ENCODE assay signal across 1 cellular context in the genomic region with DNA sequence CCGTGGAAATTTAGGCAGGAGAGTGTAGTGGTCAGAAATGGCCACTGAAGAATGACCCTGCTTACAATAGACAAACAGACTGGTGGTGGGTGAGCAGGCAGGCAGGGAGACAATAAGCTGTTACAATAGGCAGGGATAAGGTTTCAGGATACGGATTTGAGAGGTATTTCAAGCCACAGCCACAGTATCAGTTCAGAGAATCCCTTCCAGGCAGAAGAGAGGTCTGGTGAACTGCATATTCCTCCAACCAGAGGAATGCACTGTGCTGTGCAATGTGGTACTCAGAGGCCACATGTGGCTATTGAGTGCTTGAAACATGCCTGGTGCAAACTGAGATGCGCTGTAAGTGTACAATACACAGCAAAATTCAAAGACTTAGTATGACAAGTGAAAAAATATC.
TF ChIP-seq lines count a peak whose summit lies in the region.

No MANE protein-coding gene starts in this region.

TF ChIP-seq in SK-N-SH treated with all-trans-retinoic acid at 6 μM for 48 hours, 23 proteins besides CTCF, POLR2A, EP300 and RAD21:
- TF ChIP-seq, protein P1, sequence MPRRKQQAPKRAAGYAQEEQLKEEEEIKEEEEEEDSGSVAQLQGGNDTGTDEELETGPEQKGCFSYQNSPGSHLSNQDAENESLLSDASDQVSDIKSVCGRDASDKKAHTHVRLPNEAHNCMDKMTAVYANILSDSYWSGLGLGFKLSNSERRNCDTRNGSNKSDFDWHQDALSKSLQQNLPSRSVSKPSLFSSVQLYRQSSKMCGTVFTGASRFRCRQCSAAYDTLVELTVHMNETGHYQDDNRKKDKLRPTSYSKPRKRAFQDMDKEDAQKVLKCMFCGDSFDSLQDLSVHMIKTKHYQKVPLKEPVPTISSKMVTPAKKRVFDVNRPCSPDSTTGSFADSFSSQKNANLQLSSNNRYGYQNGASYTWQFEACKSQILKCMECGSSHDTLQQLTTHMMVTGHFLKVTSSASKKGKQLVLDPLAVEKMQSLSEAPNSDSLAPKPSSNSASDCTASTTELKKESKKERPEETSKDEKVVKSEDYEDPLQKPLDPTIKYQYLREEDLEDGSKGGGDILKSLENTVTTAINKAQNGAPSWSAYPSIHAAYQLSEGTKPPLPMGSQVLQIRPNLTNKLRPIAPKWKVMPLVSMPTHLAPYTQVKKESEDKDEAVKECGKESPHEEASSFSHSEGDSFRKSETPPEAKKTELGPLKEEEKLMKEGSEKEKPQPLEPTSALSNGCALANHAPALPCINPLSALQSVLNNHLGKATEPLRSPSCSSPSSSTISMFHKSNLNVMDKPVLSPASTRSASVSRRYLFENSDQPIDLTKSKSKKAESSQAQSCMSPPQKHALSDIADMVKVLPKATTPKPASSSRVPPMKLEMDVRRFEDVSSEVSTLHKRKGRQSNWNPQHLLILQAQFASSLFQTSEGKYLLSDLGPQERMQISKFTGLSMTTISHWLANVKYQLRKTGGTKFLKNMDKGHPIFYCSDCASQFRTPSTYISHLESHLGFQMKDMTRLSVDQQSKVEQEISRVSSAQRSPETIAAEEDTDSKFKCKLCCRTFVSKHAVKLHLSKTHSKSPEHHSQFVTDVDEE (CRISPR knock-in tag; IDR thresholded peaks at IDR 0.05), result no peak
